Comparison of ENCODE assay signal across 16 cellular contexts in genomic region chr13:101811440-101811839, GRCh38.
DNase-seq lines count a peak whose midpoint lies in the region; ATAC-seq and TF ChIP-seq lines count a peak whose summit lies in the region.
"Had no signal": no experiment of that assay in that cellular context is flagged by ENCODE, and none has a peak within 500 bp of the region (broad histone marks: within the 10 kb centered on the region; RNA-seq: fewer than 3 reads in every experiment).

No MANE protein-coding gene starts in this region.

- H3K4me3 ChIP-seq in mammary epithelial cell (replicated peaks in 1 of 3; ENCODE audit: insufficient read depth in 1 of 3, low read depth in 2 of 3, low read length in 3 of 3) (no peak overlapping the region), breast epithelium (no peak overlapping the region)
- H3K4me3 ChIP-seq: BLaER1, HAP-1 had no signal

- TF ChIP-seq CTCF in mammary epithelial cell (conservative IDR thresholded peaks at IDR 0.05 in 1 of 2, IDR thresholded peaks at IDR 0.05 in 1 of 2; ENCODE audit: extremely low read depth in 1 of 2, insufficient read depth in 1 of 2, low read depth in 1 of 2, low read length in 2 of 2) (no peak), breast epithelium (IDR thresholded peaks at IDR 0.05) (no peak), GM20000 (IDR thresholded peaks at IDR 0.05; ENCODE audit: extremely low read depth, missing control alignments) (no peak)

- H3K79me2 ChIP-seq in mammary epithelial cell (ENCODE audit: insufficient read depth, low read length): no peaks in the 10 kb centered on the region

- H2AFZ ChIP-seq in mammary epithelial cell (ENCODE audit: low read depth, low read length): no peak overlapping the region

- no peak overlapping the region for H3K4me2 ChIP-seq in mammary epithelial cell (ENCODE audit: insufficient read depth, low read depth, low read length)
- H3K4me2 ChIP-seq: BLaER1 had no signal

- H3K9ac ChIP-seq in mammary epithelial cell (ENCODE audit: insufficient read depth, low read length): no peak overlapping the region
- H3K9ac ChIP-seq: BLaER1 had no signal

- no peaks in the 10 kb centered on the region for H3K4me1 ChIP-seq in mammary epithelial cell (ENCODE audit: insufficient read depth, low read length)
- no peaks in the 10 kb centered on the region for H3K4me1 ChIP-seq in breast epithelium
- H3K4me1 ChIP-seq: BLaER1, Caco-2, HAP-1 had no signal

- CTCF ChIA-PET in mammary epithelial cell (lab: Charles Lee; ENCODE audit: low non-redundant PET): no interaction called here

- no peaks in the 10 kb centered on the region for H4K20me1 ChIP-seq in mammary epithelial cell (ENCODE audit: insufficient read depth, low read length)
- H4K20me1 ChIP-seq: BLaER1 had no signal

- H3K27ac ChIP-seq in mammary epithelial cell (ENCODE audit: insufficient read depth, low read depth, low read length) (no peak overlapping the region), breast epithelium (no peak overlapping the region)
- H3K27ac ChIP-seq: 22Rv1, BLaER1 had no signal

- in situ Hi-C loops in mammary epithelial cell (cut with MboI; ENCODE audit: low sequenced_read_pairs in 2 of 2): no loop called here

- WGBS in mammary epithelial cell (ENCODE audit: low coverage, missing lambda C conversion rate): 40% methylated on average over 1 of the region's 1 CpG

- dilution Hi-C loops in mammary epithelial cell (cut with HindIII; ENCODE audit: low sequenced_read_pairs): no loop called here

- DNase-seq in mammary epithelial cell (peak; percentile 23), breast epithelium (ENCODE audit: low spot score in 2 of 2) (no peak), fibroblast of peridontal ligament (ENCODE audit: extremely low read depth) (peak; percentile 9), NOMO-1 treated with DMSO at 0.1 percent for 48 hours (lab: John Stamatoyannopoulos, UW; ENCODE audit: unreplicated experiment) (no peak), GM20000 (ENCODE audit: low spot score) (no peak)
- DNase-seq: AML-193; Caco-2; CD8-positive, alpha-beta memory T cell; DND-41; GOT3 had no signal

- H3K9me3 ChIP-seq in mammary epithelial cell (replicated peaks; ENCODE audit: insufficient read depth, low read length) (no peaks in the 10 kb centered on the region), breast epithelium (no peaks in the 10 kb centered on the region)
- H3K9me3 ChIP-seq: BLaER1, Caco-2, HAP-1 had no signal

- BruUV-seq in mammary epithelial cell (replicated peaks; lab: Mats Ljungman, UMichigan): no TSS peak

- H3K36me3 ChIP-seq in mammary epithelial cell (ENCODE audit: insufficient read depth, low read length) (no peaks in the 10 kb centered on the region), breast epithelium (no peaks in the 10 kb centered on the region)
- H3K36me3 ChIP-seq: BLaER1, HAP-1 had no signal

- ATAC-seq in SK-N-SH treated with all-trans-retinoic acid at 6 μM for 48 hours (peak; percentile 51; the same call in 2 of the 3 replicates), HG02571 (IDR thresholded peaks at IDR 0.05; ENCODE audit: unreplicated experiment) (no peak)
- ATAC-seq: HepG2 had no signal

- H3K27me3 ChIP-seq in mammary epithelial cell (ENCODE audit: insufficient read depth, low read length) (no peaks in the 10 kb centered on the region), breast epithelium (no peaks in the 10 kb centered on the region)
- H3K27me3 ChIP-seq: BLaER1 had no signal

- no peak for TF ChIP-seq POLR2A in breast epithelium (IDR thresholded peaks at IDR 0.05)

- intact Hi-C loops in mammary epithelial cell (cut with micrococcal nuclease) (no loop called here), breast epithelium (cut with DNase I; ENCODE audit: low total_unique reads) (no loop called here)

TF ChIP-seq in SK-N-SH treated with all-trans-retinoic acid at 6 μM for 48 hours, 23 proteins besides CTCF, POLR2A, EP300 and RAD21:
- TF ChIP-seq TCF4 (CRISPR knock-in tag; IDR thresholded peaks at IDR 0.05; ENCODE audit: borderline replicate concordance) (0 out of 2 replicates have a peak, but pooled peaks have one; percentile 45), CSRNP3 (CRISPR knock-in tag; IDR thresholded peaks at IDR 0.05) (no peak), CSDC2 (CRISPR knock-in tag; IDR thresholded peaks at IDR 0.05) (no peak), ISL1 (CRISPR knock-in tag; IDR thresholded peaks at IDR 0.05) (no peak)
TF ChIP-seq in SK-N-SH treated with all-trans-retinoic acid at 6 μM for 48 hours: peak in this region for 1.

Comparison
In these comparisons a context has a peak if more than half of its experiments do, and no peak if none do; other contexts are left out.
1. DNase-seq: peak in mammary epithelial cell (single experiment) and fibroblast of peridontal ligament (single experiment); none in breast epithelium (0 of 2), NOMO-1 treated with DMSO at 0.1 percent for 48 hours (single experiment) and GM20000 (single experiment).